16 cellular contexts compared by ENCODE assay signal in genomic region chr3:127000128-127000527, GRCh38.
"Had no signal": no experiment of that assay in that cellular context is flagged by ENCODE, and none has a peak within 500 bp of the region (broad histone marks: within the 10 kb centered on the region; RNA-seq: fewer than 3 reads in every experiment).

No MANE protein-coding gene starts in this region.

- H3K9me3 ChIP-seq: neutrophil, upper lobe of right lung had no signal

- H3K27me3 ChIP-seq: dorsolateral prefrontal cortex, hepatocyte, neutrophil, upper lobe of right lung had no signal

- H3K4me3 ChIP-seq: hepatocyte, upper lobe of right lung had no signal

- H3K36me3 ChIP-seq: neutrophil, upper lobe of right lung had no signal

- H3K27ac ChIP-seq: hepatocyte, neutrophil, parathyroid adenoma, upper lobe of right lung had no signal

- H3K27me3 Mint-ChIP-seq: activated CD4-positive, alpha-beta T cell treated with anti-CD3 and anti-CD28 coated beads, Interleukin-2, amount 10 ng/mL, durations not matched to agents 7 days and 5 days; naive thymus-derived CD4-positive, alpha-beta T cell had no signal

- DNase-seq: activated CD4-positive, alpha-beta T cell treated with anti-CD3 and anti-CD28 coated beads, Interleukin-2, amount 10 ng/mL, durations not matched to agents 7 days and 5 days; activated CD4-positive, CD25-positive, alpha-beta regulatory T cell; activated naive CD4-positive, alpha-beta T cell; endodermal cell; erythroblast; islet precursor cell; naive thymus-derived CD4-positive, alpha-beta T cell; retina; stimulated activated CD4-positive, alpha-beta T cell treated with anti-CD3 and anti-CD28 coated beads, Interleukin-15, amount 100 ng/mL, for 24 hours; stimulated activated CD4-positive, alpha-beta T cell treated with anti-CD3 and anti-CD28 coated beads, Interleukin-4, amount 100 ng/mL, for 1 hour; stimulated activated naive CD4-positive, alpha-beta T cell; upper lobe of right lung had no signal

- H3K4me1 Mint-ChIP-seq: activated CD4-positive, alpha-beta T cell treated with anti-CD3 and anti-CD28 coated beads, Interleukin-2, amount 10 ng/mL, durations not matched to agents 7 days and 5 days; naive thymus-derived CD4-positive, alpha-beta T cell had no signal

- H3K9me3 Mint-ChIP-seq: activated CD4-positive, alpha-beta T cell treated with anti-CD3 and anti-CD28 coated beads, Interleukin-2, amount 10 ng/mL, durations not matched to agents 7 days and 5 days; endodermal cell; naive thymus-derived CD4-positive, alpha-beta T cell had no signal

- ATAC-seq: naive thymus-derived CD4-positive, alpha-beta T cell; upper lobe of right lung had no signal

- H3K27ac Mint-ChIP-seq: activated CD4-positive, alpha-beta T cell treated with anti-CD3 and anti-CD28 coated beads, Interleukin-2, amount 10 ng/mL, durations not matched to agents 7 days and 5 days; endodermal cell; naive thymus-derived CD4-positive, alpha-beta T cell had no signal

- H3K36me3 Mint-ChIP-seq: naive thymus-derived CD4-positive, alpha-beta T cell had no signal

- H3K4me3 Mint-ChIP-seq: activated CD4-positive, alpha-beta T cell treated with anti-CD3 and anti-CD28 coated beads, Interleukin-2, amount 10 ng/mL, durations not matched to agents 7 days and 5 days; endodermal cell; naive thymus-derived CD4-positive, alpha-beta T cell had no signal
